Comparison of ENCODE assay signal across 1 cellular context in the genomic region with DNA sequence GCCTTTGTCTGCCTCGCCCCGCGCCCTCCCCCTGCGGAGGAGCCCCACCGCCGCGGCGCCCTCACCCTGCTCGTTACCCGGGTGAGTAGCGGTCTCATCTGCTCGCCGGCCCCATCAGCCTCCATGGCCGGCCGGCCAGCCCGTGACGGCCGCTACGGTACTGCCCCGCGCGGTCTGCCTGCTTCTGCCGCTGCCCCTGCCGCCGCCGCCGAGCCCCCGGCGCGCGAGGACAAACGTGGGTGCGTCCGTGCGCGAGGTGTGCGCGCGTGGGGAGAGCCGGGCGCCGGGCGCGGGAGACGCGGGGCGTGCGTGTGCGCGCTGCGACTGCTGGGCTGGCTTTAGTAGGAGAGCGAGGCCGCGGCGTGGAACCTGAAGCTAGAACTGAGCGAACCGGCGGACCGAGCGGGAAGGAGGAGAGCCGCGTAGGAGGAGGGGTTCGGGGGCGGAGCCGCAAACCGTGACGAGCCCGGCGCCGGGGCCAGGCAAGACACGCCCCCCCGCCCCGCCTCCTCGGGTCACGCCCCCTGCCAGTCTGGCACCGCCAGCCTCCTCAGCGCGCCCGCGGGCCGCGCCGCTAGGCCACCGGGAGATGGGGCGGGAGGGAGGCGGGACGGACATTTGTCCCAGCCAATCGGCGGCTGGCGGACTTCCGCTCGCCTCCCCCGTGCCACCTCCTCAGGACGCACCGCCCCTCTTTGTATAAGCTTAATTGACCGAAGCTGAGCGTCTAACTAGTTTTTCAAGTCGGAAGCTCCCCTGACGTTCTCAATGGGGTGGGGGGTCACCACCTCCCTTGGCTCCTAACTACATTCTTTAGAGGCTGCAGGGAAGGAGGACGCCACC.
A peak's percentile ranks its signal among the peaks of the same experiment; 100 is the strongest.
TF ChIP-seq lines count a peak whose summit lies in the region.

A gene (minus strand): TSS at position 383 of the 843 bp plus-strand sequence. CDS start 258 bp downstream, at position 125.

TF ChIP-seq in WTC11, 78 proteins besides CTCF, POLR2A, EP300 and RAD21 (continued from another document):
- TF ChIP-seq, protein P1, sequence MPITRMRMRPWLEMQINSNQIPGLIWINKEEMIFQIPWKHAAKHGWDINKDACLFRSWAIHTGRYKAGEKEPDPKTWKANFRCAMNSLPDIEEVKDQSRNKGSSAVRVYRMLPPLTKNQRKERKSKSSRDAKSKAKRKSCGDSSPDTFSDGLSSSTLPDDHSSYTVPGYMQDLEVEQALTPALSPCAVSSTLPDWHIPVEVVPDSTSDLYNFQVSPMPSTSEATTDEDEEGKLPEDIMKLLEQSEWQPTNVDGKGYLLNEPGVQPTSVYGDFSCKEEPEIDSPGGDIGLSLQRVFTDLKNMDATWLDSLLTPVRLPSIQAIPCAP (CRISPR knock-in tag; IDR thresholded peaks at IDR 0.05), result peak; percentile 56; the same call in 1 of the 2 replicates
- TF ChIP-seq, protein P2, sequence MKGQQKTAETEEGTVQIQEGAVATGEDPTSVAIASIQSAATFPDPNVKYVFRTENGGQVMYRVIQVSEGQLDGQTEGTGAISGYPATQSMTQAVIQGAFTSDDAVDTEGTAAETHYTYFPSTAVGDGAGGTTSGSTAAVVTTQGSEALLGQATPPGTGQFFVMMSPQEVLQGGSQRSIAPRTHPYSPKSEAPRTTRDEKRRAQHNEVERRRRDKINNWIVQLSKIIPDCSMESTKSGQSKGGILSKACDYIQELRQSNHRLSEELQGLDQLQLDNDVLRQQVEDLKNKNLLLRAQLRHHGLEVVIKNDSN (CRISPR knock-in tag; IDR thresholded peaks at IDR 0.05), result no peak
- TF ChIP-seq PRRX2 (CRISPR knock-in tag; IDR thresholded peaks at IDR 0.05) (0 out of 2 replicates have a peak, but pooled peaks have one; percentile 15), TP53 (CRISPR knock-in tag; IDR thresholded peaks at IDR 0.05) (peak; percentile 80; the same call in 1 of the 2 replicates), ESRRA (CRISPR knock-in tag; IDR thresholded peaks at IDR 0.05; ENCODE audit: borderline replicate concordance) (peak; percentile 82; the same call in 1 of the 2 replicates)
- TF ChIP-seq, protein P3, sequence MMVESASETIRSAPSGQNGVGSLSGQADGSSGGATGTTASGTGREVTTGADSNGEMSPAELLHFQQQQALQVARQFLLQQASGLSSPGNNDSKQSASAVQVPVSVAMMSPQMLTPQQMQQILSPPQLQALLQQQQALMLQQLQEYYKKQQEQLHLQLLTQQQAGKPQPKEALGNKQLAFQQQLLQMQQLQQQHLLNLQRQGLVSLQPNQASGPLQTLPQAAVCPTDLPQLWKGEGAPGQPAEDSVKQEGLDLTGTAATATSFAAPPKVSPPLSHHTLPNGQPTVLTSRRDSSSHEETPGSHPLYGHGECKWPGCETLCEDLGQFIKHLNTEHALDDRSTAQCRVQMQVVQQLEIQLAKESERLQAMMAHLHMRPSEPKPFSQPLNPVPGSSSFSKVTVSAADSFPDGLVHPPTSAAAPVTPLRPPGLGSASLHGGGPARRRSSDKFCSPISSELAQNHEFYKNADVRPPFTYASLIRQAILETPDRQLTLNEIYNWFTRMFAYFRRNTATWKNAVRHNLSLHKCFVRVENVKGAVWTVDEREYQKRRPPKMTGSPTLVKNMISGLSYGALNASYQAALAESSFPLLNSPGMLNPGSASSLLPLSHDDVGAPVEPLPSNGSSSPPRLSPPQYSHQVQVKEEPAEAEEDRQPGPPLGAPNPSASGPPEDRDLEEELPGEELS (CRISPR knock-in tag; IDR thresholded peaks at IDR 0.05), result peak; percentile 91
- TF ChIP-seq, protein P4, sequence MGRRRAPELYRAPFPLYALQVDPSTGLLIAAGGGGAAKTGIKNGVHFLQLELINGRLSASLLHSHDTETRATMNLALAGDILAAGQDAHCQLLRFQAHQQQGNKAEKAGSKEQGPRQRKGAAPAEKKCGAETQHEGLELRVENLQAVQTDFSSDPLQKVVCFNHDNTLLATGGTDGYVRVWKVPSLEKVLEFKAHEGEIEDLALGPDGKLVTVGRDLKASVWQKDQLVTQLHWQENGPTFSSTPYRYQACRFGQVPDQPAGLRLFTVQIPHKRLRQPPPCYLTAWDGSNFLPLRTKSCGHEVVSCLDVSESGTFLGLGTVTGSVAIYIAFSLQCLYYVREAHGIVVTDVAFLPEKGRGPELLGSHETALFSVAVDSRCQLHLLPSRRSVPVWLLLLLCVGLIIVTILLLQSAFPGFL (CRISPR knock-in tag; IDR thresholded peaks at IDR 0.05; ENCODE audit: borderline replicate concordance), result no peak
